In the genomic region with DNA sequence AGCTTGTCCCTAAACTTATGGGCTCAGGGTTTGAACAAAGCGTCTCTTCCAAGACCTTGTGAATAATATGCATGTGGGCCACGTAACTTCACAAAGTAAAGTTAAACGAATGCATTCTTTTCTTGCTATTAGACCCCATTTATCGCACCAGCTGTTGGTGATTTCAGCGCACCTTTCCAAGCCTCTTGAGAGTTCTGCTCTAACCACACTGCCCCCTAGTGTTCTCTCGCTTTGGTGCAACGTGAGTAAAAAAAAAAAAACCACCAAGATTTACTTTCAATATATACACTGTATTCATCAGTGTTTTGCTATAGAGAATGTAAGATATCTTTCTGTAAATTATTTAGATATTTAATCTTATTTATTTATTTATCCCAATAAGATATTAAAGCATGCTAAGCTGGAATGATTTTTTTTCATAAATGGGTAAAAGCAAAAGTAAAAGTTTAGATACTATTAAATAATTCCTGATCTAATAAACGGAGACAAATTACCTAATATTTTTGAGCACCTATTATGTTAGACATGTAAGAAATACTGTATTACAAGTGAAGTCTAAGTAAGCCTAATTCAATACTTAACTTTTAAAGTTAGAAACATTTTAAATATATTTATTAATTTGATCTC, we compare ENCODE assay signal across 8 cellular contexts.
DNase-seq lines count a peak whose midpoint lies in the region; ATAC-seq and TF ChIP-seq lines count a peak whose summit lies in the region.

No MANE protein-coding gene starts in this region.

- DNase-seq in activated gamma-delta T cell treated with Interleukin-2 at 50 U/mL for 16 hours (peak; percentile 41), activated gamma-delta T cell (lab: John Stamatoyannopoulos, UW) (no peak), NOMO-1 (lab: John Stamatoyannopoulos, UW; ENCODE audit: unreplicated experiment in 2 of 2) (peak; percentile 23 to 72), fibroblast of mammary gland (ENCODE audit: low read depth) (peak; percentile 83), non-pigmented ciliary epithelial cell (ENCODE audit: low read depth) (peak; percentile 30), uterus (peak; percentile 27 to 46)
- DNase-seq in activated CD8-positive, alpha-beta memory T cell treated with anti-CD3 and anti-CD28 coated beads, Interleukin-2, amount 50 U/mL, for 24 hours (ENCODE audit: extremely low read depth): peak; percentile 20

- H3K4me3 ChIP-seq in fibroblast of mammary gland (ENCODE audit: control insufficient read depth, low read depth, low read length): no peak overlapping the region
- H3K4me3 ChIP-seq in uterus: no peak overlapping the region

- TF ChIP-seq CTCF in fibroblast of mammary gland (conservative IDR thresholded peaks at IDR 0.05; ENCODE audit: control insufficient read depth, insufficient read depth, low read depth, low read length) (peak; percentile 93), uterus (IDR thresholded peaks at IDR 0.05) (peak; percentile 38 to 82 (median 60))

- no peaks in the 10 kb centered on the region for H3K4me1 ChIP-seq in uterus

- H3K27ac ChIP-seq in uterus: no peak overlapping the region

- intact Hi-C loops in uterus (cut with DNase I; ENCODE audit: low total_unique reads): no loop called here

- ATAC-seq in HG03460 (IDR thresholded peaks at IDR 0.05; ENCODE audit: unreplicated experiment): peak; percentile 71

- no peaks in the 10 kb centered on the region for H3K36me3 ChIP-seq in uterus

- no peaks in the 10 kb centered on the region for H3K9me3 ChIP-seq in uterus

- no peaks in the 10 kb centered on the region for H3K27me3 ChIP-seq in uterus

- TF ChIP-seq POLR2A in uterus (IDR thresholded peaks at IDR 0.05): no peak
